In genomic region chr6:169701218-169701952, GRCh38 we compare ENCODE assay signal across 8 cellular contexts. TPM values are rescaled to one million over a fixed set of nuclear protein-coding genes. Genes with fewer than 3 reads are reported as not detected.
DNase-seq lines count a peak whose midpoint lies in the region; ATAC-seq, FAIRE-seq and TF ChIP-seq lines count a peak whose summit lies in the region.

No MANE protein-coding gene starts in this region.

- H3K4me3 ChIP-seq in HUES6 (ENCODE audit: low read depth, low read length) (peak overlapping the region; percentile 99), ascending aorta (peak overlapping the region; percentile 70 to 83), suprapubic skin (peak overlapping the region; percentile 80)

- H3K4me1 ChIP-seq in HUES6 (ENCODE audit: control insufficient read depth, insufficient read depth, low read length) (peaks cover 27% of the 10 kb centered on the region), ascending aorta (peaks cover 0 to 16% of the 10 kb centered on the region in 2 donors), suprapubic skin (peaks cover 46% of the 10 kb centered on the region)

- DNase-seq in Ammon's horn (ENCODE audit: low spot score) (peak; percentile 14), ascending aorta (ENCODE audit: low spot score in 2 of 2) (no peak), left colon (peak in 1 of 2 donors; percentile 52), suprapubic skin (ENCODE audit: low spot score in 2 of 2) (no peak), RCC 7860 (ENCODE audit: low spot score) (no peak)

- H3K27ac ChIP-seq in HUES6 (ENCODE audit: low read depth, low read length) (peak overlapping the region; percentile 98; the same call in 1 of the 2 replicates), ascending aorta (peak overlapping the region; percentile 91 to 99), suprapubic skin (peak overlapping the region; percentile 91)

- WGBS in suprapubic skin: under 1% methylated on average over 24 of the region's 56 CpGs

- TF ChIP-seq POLR2A in suprapubic skin (IDR thresholded peaks at IDR 0.05): no peak

- intact Hi-C loops in ascending aorta (cut with DNase I) (no loop called here), left colon (cut with DNase I, micrococcal nuclease) (no loop called here)

- FAIRE-seq in RCC 7860 (lab: Jason Lieb, UNC): no peak

- peak overlapping the region; percentile 97 for H3K9ac ChIP-seq in HUES6 (ENCODE audit: low read length)

- TF ChIP-seq EP300 in suprapubic skin (IDR thresholded peaks at IDR 0.05): no peak

- peak; percentile 22 for ATAC-seq in GM18907 (IDR thresholded peaks at IDR 0.05; ENCODE audit: unreplicated experiment)
- peak; percentile 28 for ATAC-seq in left colon
- no peak for ATAC-seq in GM19452 (IDR thresholded peaks at IDR 0.05; ENCODE audit: unreplicated experiment)

- H3K36me3 ChIP-seq in HUES6 (ENCODE audit: control insufficient read depth, insufficient read depth, low read length): peaks cover 27% of the 10 kb centered on the region
- H3K36me3 ChIP-seq in ascending aorta: no peaks in the 10 kb centered on the region
- H3K36me3 ChIP-seq in suprapubic skin: no peaks in the 10 kb centered on the region

- TF ChIP-seq CTCF in ascending aorta (IDR thresholded peaks at IDR 0.05) (no peak), suprapubic skin (IDR thresholded peaks at IDR 0.05) (no peak)

- H3K27me3 ChIP-seq in HUES6 (ENCODE audit: control insufficient read depth, insufficient read depth, low read length): no peaks in the 10 kb centered on the region
- H3K27me3 ChIP-seq in ascending aorta: no peaks in the 10 kb centered on the region
- H3K27me3 ChIP-seq in suprapubic skin: no peaks in the 10 kb centered on the region

- H3K9me3 ChIP-seq in HUES6 (ENCODE audit: control insufficient read depth, insufficient read depth, low read depth, low read length) (peaks cover under 1% of the 10 kb centered on the region; the same call in 1 of the 2 replicates), ascending aorta (no peaks in the 10 kb centered on the region), suprapubic skin (no peaks in the 10 kb centered on the region)

RNA-seq across cellular contexts. Expression of gene WDR27, which starts 0.4 kb away (rescaled TPM):
- 92.7 TPM for total RNA-seq in ascending aorta
- 10 to 100 TPM; 33.4 to 46.9 TPM for total RNA-seq in left colon
- total RNA-seq in suprapubic skin: 10 to 100 TPM; 17.3 to 59.4 (median 26.6) TPM

RNA-seq across cellular contexts. Expression of gene C6orf120, which starts 0.5 kb away (rescaled TPM):
- total RNA-seq in ascending aorta (36.2 TPM), left colon (10 to 100 TPM; 25.2 to 32.7 TPM), suprapubic skin (10 to 100 TPM; 19.4 to 23.1 (median 20.1) TPM)

RNA-seq across cellular contexts. Expression of gene PHF10, which starts 22.9 kb away (rescaled TPM):
- 16.6 TPM for total RNA-seq in ascending aorta
- total RNA-seq in left colon: 10 to 100 TPM; 29.0 to 29.6 TPM
- 10 to 100 TPM; 41.5 to 93.1 (median 47.8) TPM for total RNA-seq in suprapubic skin

RNA-seq across cellular contexts. Expression of gene DYNLT2, which starts 50.0 kb away (rescaled TPM):
- 0.21 TPM for total RNA-seq in ascending aorta
- total RNA-seq in left colon: 1 to 10 TPM; 1.3 to 1.6 TPM
- 1 to 10 TPM; 1.3 to 4.0 (median 2.2) TPM for total RNA-seq in suprapubic skin

RNA-seq across cellular contexts. Expression of gene ERMARD, which starts 50.0 kb away (rescaled TPM):
- total RNA-seq in ascending aorta: 4.0 TPM
- 10 to 100 TPM; 15.3 to 16.9 TPM for total RNA-seq in left colon
- total RNA-seq in suprapubic skin: 10 to 100 TPM; 14.6 to 49.1 (median 20.4) TPM
